In the genomic region with DNA sequence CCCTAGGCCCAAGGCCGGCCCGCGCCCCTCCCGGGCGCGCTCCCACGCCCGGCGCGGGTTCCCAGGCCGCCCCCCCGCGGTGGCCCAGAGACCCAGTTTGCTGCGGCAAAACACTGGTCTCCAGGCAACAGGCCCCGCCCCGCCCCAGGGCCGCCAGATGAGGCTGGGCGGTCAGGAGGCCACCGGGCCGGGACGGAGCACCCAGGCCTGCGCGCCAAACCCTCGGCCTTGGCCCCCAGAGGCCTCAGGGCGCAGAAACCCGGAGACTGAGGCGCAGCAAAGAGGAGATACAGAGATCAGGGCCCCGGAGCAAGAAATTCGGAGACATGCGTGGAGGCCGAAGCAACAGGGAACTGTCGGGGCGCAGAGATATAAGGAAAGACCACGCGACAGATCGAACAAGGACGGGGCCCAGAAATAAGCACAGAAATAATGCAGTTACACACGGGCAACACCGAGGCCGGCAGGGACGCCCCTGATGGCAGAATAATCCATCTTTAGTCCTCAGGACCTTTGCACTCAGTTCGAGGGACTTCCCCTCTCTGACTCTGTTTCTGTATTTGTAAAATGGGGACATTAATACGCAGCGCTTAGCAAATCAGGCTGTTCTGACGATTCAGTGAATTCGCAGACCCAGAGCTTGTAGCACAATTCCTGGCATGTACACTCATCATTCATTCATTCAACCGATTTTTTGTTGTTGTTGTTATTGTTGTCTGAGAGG, we compare ENCODE assay signal across 1 cellular context.
TF ChIP-seq lines count a peak whose summit lies in the region.

No MANE protein-coding gene starts in this region.

TF ChIP-seq in K562, 482 proteins besides CTCF, POLR2A, EP300 and RAD21 (continued from another document and continues in another):
- TF ChIP-seq, protein P1, sequence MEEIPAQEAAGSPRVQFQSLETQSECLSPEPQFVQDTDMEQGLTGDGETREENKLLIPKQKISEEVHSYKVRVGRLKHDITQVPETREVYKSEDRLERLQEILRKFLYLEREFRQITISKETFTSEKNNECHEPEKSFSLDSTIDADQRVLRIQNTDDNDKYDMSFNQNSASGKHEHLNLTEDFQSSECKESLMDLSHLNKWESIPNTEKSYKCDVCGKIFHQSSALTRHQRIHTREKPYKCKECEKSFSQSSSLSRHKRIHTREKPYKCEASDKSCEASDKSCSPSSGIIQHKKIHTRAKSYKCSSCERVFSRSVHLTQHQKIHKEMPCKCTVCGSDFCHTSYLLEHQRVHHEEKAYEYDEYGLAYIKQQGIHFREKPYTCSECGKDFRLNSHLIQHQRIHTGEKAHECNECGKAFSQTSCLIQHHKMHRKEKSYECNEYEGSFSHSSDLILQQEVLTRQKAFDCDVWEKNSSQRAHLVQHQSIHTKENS (CRISPR knock-in tag; IDR thresholded peaks at IDR 0.05), result no peak
- no peak for TF ChIP-seq ZNF707 (CRISPR knock-in tag; conservative IDR thresholded peaks at IDR 0.05)
- TF ChIP-seq ZNF140 (CRISPR knock-in tag; IDR thresholded peaks at IDR 0.05), result no peak
- TF ChIP-seq, protein P2, sequence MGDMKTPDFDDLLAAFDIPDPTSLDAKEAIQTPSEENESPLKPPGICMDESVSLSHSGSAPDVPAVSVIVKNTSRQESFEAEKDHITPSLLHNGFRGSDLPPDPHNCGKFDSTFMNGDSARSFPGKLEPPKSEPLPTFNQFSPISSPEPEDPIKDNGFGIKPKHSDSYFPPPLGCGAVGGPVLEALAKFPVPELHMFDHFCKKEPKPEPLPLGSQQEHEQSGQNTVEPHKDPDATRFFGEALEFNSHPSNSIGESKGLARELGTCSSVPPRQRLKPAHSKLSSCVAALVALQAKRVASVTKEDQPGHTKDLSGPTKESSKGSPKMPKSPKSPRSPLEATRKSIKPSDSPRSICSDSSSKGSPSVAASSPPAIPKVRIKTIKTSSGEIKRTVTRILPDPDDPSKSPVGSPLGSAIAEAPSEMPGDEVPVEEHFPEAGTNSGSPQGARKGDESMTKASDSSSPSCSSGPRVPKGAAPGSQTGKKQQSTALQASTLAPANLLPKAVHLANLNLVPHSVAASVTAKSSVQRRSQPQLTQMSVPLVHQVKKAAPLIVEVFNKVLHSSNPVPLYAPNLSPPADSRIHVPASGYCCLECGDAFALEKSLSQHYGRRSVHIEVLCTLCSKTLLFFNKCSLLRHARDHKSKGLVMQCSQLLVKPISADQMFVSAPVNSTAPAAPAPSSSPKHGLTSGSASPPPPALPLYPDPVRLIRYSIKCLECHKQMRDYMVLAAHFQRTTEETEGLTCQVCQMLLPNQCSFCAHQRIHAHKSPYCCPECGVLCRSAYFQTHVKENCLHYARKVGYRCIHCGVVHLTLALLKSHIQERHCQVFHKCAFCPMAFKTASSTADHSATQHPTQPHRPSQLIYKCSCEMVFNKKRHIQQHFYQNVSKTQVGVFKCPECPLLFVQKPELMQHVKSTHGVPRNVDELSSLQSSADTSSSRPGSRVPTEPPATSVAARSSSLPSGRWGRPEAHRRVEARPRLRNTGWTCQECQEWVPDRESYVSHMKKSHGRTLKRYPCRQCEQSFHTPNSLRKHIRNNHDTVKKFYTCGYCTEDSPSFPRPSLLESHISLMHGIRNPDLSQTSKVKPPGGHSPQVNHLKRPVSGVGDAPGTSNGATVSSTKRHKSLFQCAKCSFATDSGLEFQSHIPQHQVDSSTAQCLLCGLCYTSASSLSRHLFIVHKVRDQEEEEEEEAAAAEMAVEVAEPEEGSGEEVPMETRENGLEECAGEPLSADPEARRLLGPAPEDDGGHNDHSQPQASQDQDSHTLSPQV (IDR thresholded peaks at IDR 0.05), result peak; percentile 88
- no peak for TF ChIP-seq U2AF2 (optimal IDR thresholded peaks at IDR 0.05; ENCODE audit: low read depth, low read length)
- no peak for TF ChIP-seq MEF2D (tag; conservative IDR thresholded peaks at IDR 0.05; ENCODE audit: low read depth)
- TF ChIP-seq, protein P3, sequence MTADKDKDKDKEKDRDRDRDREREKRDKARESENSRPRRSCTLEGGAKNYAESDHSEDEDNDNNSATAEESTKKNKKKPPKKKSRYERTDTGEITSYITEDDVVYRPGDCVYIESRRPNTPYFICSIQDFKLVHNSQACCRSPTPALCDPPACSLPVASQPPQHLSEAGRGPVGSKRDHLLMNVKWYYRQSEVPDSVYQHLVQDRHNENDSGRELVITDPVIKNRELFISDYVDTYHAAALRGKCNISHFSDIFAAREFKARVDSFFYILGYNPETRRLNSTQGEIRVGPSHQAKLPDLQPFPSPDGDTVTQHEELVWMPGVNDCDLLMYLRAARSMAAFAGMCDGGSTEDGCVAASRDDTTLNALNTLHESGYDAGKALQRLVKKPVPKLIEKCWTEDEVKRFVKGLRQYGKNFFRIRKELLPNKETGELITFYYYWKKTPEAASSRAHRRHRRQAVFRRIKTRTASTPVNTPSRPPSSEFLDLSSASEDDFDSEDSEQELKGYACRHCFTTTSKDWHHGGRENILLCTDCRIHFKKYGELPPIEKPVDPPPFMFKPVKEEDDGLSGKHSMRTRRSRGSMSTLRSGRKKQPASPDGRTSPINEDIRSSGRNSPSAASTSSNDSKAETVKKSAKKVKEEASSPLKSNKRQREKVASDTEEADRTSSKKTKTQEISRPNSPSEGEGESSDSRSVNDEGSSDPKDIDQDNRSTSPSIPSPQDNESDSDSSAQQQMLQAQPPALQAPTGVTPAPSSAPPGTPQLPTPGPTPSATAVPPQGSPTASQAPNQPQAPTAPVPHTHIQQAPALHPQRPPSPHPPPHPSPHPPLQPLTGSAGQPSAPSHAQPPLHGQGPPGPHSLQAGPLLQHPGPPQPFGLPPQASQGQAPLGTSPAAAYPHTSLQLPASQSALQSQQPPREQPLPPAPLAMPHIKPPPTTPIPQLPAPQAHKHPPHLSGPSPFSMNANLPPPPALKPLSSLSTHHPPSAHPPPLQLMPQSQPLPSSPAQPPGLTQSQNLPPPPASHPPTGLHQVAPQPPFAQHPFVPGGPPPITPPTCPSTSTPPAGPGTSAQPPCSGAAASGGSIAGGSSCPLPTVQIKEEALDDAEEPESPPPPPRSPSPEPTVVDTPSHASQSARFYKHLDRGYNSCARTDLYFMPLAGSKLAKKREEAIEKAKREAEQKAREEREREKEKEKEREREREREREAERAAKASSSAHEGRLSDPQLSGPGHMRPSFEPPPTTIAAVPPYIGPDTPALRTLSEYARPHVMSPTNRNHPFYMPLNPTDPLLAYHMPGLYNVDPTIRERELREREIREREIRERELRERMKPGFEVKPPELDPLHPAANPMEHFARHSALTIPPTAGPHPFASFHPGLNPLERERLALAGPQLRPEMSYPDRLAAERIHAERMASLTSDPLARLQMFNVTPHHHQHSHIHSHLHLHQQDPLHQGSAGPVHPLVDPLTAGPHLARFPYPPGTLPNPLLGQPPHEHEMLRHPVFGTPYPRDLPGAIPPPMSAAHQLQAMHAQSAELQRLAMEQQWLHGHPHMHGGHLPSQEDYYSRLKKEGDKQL (CRISPR knock-in tag; IDR thresholded peaks at IDR 0.05; ENCODE audit: borderline replicate concordance), result no peak
- TF ChIP-seq RFX5 (IDR thresholded peaks at IDR 0.05; ENCODE audit: low read depth, low read length), result no peak
- TF ChIP-seq, protein P4, sequence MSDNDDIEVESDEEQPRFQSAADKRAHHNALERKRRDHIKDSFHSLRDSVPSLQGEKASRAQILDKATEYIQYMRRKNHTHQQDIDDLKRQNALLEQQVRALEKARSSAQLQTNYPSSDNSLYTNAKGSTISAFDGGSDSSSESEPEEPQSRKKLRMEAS (CRISPR knock-in tag; IDR thresholded peaks at IDR 0.05), result peak; percentile 40; the same call in 1 of the 2 replicates
- peak; percentile 64 for TF ChIP-seq JUND (IDR thresholded peaks at IDR 0.05; ENCODE audit: borderline replicate concordance, low read depth, low read length)
- TF ChIP-seq JUND (tag; IDR thresholded peaks at IDR 0.05; ENCODE audit: borderline replicate concordance, low read depth, low read length), result no peak; the same call in 2 of the 3 replicates
- TF ChIP-seq E2F3 (CRISPR knock-in tag; IDR thresholded peaks at IDR 0.05), result peak; percentile 73; the same call in 1 of the 2 replicates
- TF ChIP-seq NR2C1 (IDR thresholded peaks at IDR 0.05), result no peak
- no peak for TF ChIP-seq NR2C1 (tag; IDR thresholded peaks at IDR 0.05)
- TF ChIP-seq KLF16 (IDR thresholded peaks at IDR 0.05), result no peak
- TF ChIP-seq PTRF (tag; IDR thresholded peaks at IDR 0.05), result no peak
- TF ChIP-seq NR2C2 (CRISPR knock-in tag; IDR thresholded peaks at IDR 0.05), result 0 out of 2 replicates have a peak, but pooled peaks have one; percentile 19
- no peak for TF ChIP-seq NR2C2 (tag; IDR thresholded peaks at IDR 0.05)
- TF ChIP-seq, protein P5, sequence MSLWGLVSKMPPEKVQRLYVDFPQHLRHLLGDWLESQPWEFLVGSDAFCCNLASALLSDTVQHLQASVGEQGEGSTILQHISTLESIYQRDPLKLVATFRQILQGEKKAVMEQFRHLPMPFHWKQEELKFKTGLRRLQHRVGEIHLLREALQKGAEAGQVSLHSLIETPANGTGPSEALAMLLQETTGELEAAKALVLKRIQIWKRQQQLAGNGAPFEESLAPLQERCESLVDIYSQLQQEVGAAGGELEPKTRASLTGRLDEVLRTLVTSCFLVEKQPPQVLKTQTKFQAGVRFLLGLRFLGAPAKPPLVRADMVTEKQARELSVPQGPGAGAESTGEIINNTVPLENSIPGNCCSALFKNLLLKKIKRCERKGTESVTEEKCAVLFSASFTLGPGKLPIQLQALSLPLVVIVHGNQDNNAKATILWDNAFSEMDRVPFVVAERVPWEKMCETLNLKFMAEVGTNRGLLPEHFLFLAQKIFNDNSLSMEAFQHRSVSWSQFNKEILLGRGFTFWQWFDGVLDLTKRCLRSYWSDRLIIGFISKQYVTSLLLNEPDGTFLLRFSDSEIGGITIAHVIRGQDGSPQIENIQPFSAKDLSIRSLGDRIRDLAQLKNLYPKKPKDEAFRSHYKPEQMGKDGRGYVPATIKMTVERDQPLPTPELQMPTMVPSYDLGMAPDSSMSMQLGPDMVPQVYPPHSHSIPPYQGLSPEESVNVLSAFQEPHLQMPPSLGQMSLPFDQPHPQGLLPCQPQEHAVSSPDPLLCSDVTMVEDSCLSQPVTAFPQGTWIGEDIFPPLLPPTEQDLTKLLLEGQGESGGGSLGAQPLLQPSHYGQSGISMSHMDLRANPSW (CRISPR knock-in tag; IDR thresholded peaks at IDR 0.05), result peak; percentile 71; the same call in 1 of the 2 replicates
- TF ChIP-seq SOX6 (IDR thresholded peaks at IDR 0.05), result peak; percentile 83
- TF ChIP-seq BACH1 (tag; IDR thresholded peaks at IDR 0.05), result no peak
- TF ChIP-seq MAZ (CRISPR knock-in tag; conservative IDR thresholded peaks at IDR 0.05 in 1 of 2, IDR thresholded peaks at IDR 0.05 in 1 of 2), result peak; percentile 15 to 84; a peak in 2 of 4 replicates
- TF ChIP-seq, protein P6, sequence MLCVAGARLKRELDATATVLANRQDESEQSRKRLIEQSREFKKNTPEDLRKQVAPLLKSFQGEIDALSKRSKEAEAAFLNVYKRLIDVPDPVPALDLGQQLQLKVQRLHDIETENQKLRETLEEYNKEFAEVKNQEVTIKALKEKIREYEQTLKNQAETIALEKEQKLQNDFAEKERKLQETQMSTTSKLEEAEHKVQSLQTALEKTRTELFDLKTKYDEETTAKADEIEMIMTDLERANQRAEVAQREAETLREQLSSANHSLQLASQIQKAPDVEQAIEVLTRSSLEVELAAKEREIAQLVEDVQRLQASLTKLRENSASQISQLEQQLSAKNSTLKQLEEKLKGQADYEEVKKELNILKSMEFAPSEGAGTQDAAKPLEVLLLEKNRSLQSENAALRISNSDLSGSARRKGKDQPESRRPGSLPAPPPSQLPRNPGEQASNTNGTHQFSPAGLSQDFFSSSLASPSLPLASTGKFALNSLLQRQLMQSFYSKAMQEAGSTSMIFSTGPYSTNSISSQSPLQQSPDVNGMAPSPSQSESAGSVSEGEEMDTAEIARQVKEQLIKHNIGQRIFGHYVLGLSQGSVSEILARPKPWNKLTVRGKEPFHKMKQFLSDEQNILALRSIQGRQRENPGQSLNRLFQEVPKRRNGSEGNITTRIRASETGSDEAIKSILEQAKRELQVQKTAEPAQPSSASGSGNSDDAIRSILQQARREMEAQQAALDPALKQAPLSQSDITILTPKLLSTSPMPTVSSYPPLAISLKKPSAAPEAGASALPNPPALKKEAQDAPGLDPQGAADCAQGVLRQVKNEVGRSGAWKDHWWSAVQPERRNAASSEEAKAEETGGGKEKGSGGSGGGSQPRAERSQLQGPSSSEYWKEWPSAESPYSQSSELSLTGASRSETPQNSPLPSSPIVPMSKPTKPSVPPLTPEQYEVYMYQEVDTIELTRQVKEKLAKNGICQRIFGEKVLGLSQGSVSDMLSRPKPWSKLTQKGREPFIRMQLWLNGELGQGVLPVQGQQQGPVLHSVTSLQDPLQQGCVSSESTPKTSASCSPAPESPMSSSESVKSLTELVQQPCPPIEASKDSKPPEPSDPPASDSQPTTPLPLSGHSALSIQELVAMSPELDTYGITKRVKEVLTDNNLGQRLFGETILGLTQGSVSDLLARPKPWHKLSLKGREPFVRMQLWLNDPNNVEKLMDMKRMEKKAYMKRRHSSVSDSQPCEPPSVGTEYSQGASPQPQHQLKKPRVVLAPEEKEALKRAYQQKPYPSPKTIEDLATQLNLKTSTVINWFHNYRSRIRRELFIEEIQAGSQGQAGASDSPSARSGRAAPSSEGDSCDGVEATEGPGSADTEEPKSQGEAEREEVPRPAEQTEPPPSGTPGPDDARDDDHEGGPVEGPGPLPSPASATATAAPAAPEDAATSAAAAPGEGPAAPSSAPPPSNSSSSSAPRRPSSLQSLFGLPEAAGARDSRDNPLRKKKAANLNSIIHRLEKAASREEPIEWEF (CRISPR knock-in tag; IDR thresholded peaks at IDR 0.05), result no peak
- 0 out of 2 replicates have a peak, but pooled peaks have one; percentile 36 for TF ChIP-seq ETV5 (CRISPR knock-in tag; IDR thresholded peaks at IDR 0.05; ENCODE audit: low read depth)
- peak; percentile 42 for TF ChIP-seq BCOR (IDR thresholded peaks at IDR 0.05)
- TF ChIP-seq NCOA4 (IDR thresholded peaks at IDR 0.05; ENCODE audit: partially characterized antibody), result no peak
- TF ChIP-seq PHF8 (IDR thresholded peaks at IDR 0.05; ENCODE audit: borderline replicate concordance, low read length), result peak; percentile 72; the same call in 1 of the 2 replicates
- TF ChIP-seq MYBL2 (IDR thresholded peaks at IDR 0.05; ENCODE audit: low read depth), result no peak
- TF ChIP-seq MYBL2 (CRISPR knock-in tag; IDR thresholded peaks at IDR 0.05; ENCODE audit: borderline replicate concordance), result no peak
- TF ChIP-seq, protein P7, sequence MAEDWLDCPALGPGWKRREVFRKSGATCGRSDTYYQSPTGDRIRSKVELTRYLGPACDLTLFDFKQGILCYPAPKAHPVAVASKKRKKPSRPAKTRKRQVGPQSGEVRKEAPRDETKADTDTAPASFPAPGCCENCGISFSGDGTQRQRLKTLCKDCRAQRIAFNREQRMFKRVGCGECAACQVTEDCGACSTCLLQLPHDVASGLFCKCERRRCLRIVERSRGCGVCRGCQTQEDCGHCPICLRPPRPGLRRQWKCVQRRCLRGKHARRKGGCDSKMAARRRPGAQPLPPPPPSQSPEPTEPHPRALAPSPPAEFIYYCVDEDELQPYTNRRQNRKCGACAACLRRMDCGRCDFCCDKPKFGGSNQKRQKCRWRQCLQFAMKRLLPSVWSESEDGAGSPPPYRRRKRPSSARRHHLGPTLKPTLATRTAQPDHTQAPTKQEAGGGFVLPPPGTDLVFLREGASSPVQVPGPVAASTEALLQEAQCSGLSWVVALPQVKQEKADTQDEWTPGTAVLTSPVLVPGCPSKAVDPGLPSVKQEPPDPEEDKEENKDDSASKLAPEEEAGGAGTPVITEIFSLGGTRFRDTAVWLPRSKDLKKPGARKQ (CRISPR knock-in tag; IDR thresholded peaks at IDR 0.05), result no peak
- no peak for TF ChIP-seq ZNF184 (CRISPR knock-in tag; IDR thresholded peaks at IDR 0.05)
- peak; percentile 45 for TF ChIP-seq RNF2 (IDR thresholded peaks at IDR 0.05)
- no peak for TF ChIP-seq ZNF766 (CRISPR knock-in tag; conservative IDR thresholded peaks at IDR 0.05)
- TF ChIP-seq SUPT5H (IDR thresholded peaks at IDR 0.05), result peak; percentile 75
- TF ChIP-seq ZNF76 (CRISPR knock-in tag; IDR thresholded peaks at IDR 0.05; ENCODE audit: borderline replicate concordance), result no peak
- peak; percentile 99 for TF ChIP-seq ZBTB7A (IDR thresholded peaks at IDR 0.05; ENCODE audit: borderline replicate concordance, control insufficient read depth, low read depth, low read length)
